Comparison of ENCODE assay signal across 29 cellular contexts in the genomic region with DNA sequence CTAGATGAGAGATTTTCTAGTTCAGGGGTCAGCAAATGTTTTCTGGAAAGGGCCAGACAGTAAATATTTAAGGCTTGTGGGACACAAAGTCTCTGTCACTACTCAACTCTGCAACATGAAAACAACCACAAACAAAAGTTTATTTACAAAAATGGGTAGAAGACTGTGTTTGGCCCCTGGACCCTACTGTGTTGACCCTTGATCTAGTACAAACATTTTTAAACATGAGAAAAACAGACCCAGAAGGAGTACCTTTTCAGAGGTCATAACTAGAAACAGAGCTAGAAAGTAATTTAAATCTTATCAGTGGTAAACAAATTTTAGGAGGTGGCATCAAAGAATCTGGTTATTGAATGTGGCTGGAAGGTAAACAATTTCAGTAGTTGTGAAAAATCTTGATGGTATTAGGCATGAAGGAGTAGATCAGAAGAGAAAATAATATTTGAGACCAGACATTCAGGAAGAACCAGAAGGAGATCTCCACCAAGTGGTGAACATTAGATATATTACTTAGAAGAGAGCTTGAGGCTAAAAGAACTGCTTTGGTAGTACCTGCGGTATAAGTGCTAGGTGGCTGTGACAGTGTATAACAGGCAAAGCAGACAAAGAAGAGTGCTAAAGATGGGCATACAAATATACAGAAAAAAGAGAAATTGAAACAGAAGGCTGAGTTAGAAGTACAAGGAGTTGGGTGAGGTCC.
DNase-seq lines count a peak whose midpoint lies in the region; ATAC-seq and TF ChIP-seq lines count a peak whose summit lies in the region.
"Had no signal": no experiment of that assay in that cellular context is flagged by ENCODE, and none has a peak within 500 bp of the region (broad histone marks: within the 10 kb centered on the region; RNA-seq: fewer than 3 reads in every experiment).

No MANE protein-coding gene starts in this region.

- TF ChIP-seq CTCF in MCF 10A (IDR thresholded peaks at IDR 0.05; ENCODE audit: unreplicated experiment) (no peak), OCI-LY3 (IDR thresholded peaks at IDR 0.05; ENCODE audit: low read depth, low read length) (peak; percentile 16), hepatocyte (IDR thresholded peaks at IDR 0.05; ENCODE audit: poor library complexity) (peak; percentile 6), sigmoid colon (IDR thresholded peaks at IDR 0.05) (no peak), uterus (IDR thresholded peaks at IDR 0.05) (no peak)

- no TSS peak for BruUV-seq in MCF 10A (replicated peaks; lab: Mats Ljungman, UMichigan)

- H3K9ac ChIP-seq in OCI-LY3 (ENCODE audit: low read length), result no peak overlapping the region

- H3K27me3 ChIP-seq in OCI-LY3 (ENCODE audit: low read depth, low read length) (no peaks in the 10 kb centered on the region), hepatocyte (no peaks in the 10 kb centered on the region), sigmoid colon (no peaks in the 10 kb centered on the region), uterus (no peaks in the 10 kb centered on the region)
- H3K27me3 ChIP-seq: ascending aorta, cardiac muscle cell, neutrophil, testis had no signal

- in situ Hi-C loops in T47D (cut with HindIII; ENCODE audit: low pct_unique_long_range_greater_than_20kb, low sequenced_read_pairs), result no loop called here

- no peaks in the 10 kb centered on the region for H4K20me1 ChIP-seq in OCI-LY3 (ENCODE audit: insufficient read depth, low read length)
- H4K20me1 ChIP-seq in hepatocyte (ENCODE audit: insufficient read depth, poor library complexity, severe bottlenecking), result no peaks in the 10 kb centered on the region

- no peaks in the 10 kb centered on the region for H3K9me3 Mint-ChIP-seq in MCF 10A (ENCODE audit: unreplicated experiment)

- H3K4me3 ChIP-seq in OCI-LY3 (ENCODE audit: low read length) (no peak overlapping the region), hepatocyte (no peak overlapping the region), sigmoid colon (no peak overlapping the region), uterus (no peak overlapping the region)
- H3K4me3 ChIP-seq: ascending aorta, cardiac muscle cell, psoas muscle, SK-N-MC, testis had no signal

- H3K79me2 ChIP-seq in OCI-LY3 (ENCODE audit: low read length) (no peaks in the 10 kb centered on the region), hepatocyte (peaks cover 5% of the 10 kb centered on the region)

- TF ChIP-seq EP300 in sigmoid colon (IDR thresholded peaks at IDR 0.05), result no peak

- no peak overlapping the region for H3K4me3 Mint-ChIP-seq in MCF 10A (ENCODE audit: unreplicated experiment)
- H3K4me3 Mint-ChIP-seq: activated naive CD8-positive, alpha-beta T cell treated with anti-CD3 and anti-CD28 coated beads, Interleukin-2, amount 10 ng/mL, durations not matched to agents 7 days and 5 days had no signal

- H3K9me3 ChIP-seq in OCI-LY3 (ENCODE audit: insufficient read depth, low read length), result no peaks in the 10 kb centered on the region
- H3K9me3 ChIP-seq in hepatocyte (ENCODE audit: low read depth), result no peaks in the 10 kb centered on the region
- H3K9me3 ChIP-seq in sigmoid colon, result peaks cover 0 to under 1% (median 0%) of the 10 kb centered on the region in 4 donors
- H3K9me3 ChIP-seq in uterus, result no peaks in the 10 kb centered on the region
- H3K9me3 ChIP-seq: psoas muscle, testis had no signal

- ATAC-seq in GM21619 (IDR thresholded peaks at IDR 0.05; ENCODE audit: unreplicated experiment) (no peak), HG03175 (IDR thresholded peaks at IDR 0.05; ENCODE audit: unreplicated experiment) (no peak)
- ATAC-seq: esophagus mucosa, left cardiac atrium, psoas muscle had no signal

- no peak overlapping the region for H3K27ac ChIP-seq in OCI-LY3 (ENCODE audit: low read length)
- no peak overlapping the region for H3K27ac ChIP-seq in hepatocyte
- no peak overlapping the region for H3K27ac ChIP-seq in sigmoid colon
- H3K27ac ChIP-seq in uterus, result no peak overlapping the region
- H3K27ac ChIP-seq: ascending aorta, cardiac muscle cell, neutrophil, psoas muscle, SK-N-MC, testis, WERI-Rb-1 had no signal

- TF ChIP-seq POLR2A in sigmoid colon (IDR thresholded peaks at IDR 0.05) (no peak), uterus (IDR thresholded peaks at IDR 0.05) (no peak)

- DNase-seq in T47D (ENCODE audit: low read depth in 1 of 2, low spot score in 1 of 2) (peak; percentile 4 to 48), MCF 10A (ENCODE audit: unreplicated experiment) (no peak), hepatocyte (ENCODE audit: low spot score) (no peak), sigmoid colon (no peak), uterus (no peak)
- DNase-seq: activated CD4-positive, alpha-beta T cell treated with anti-CD3 and anti-CD28 coated beads for 48 hours; activated CD8-positive, alpha-beta memory T cell treated with anti-CD3 and anti-CD28 coated beads for 24 hours; activated gamma-delta T cell; activated naive CD8-positive, alpha-beta T cell treated with anti-CD3 and anti-CD28 coated beads, Interleukin-2, amount 10 ng/mL, durations not matched to agents 7 days and 5 days; foreskin fibroblast; GDM1; left cardiac atrium; mesenchymal stem cell; NCI-H1105 treated with DMSO at 0.1 percent for 48 hours; NCI-H2029; NCI-H526 treated with DMSO at 0.1 percent for 48 hours; psoas muscle; RPMI8226; stimulated activated naive CD4-positive, alpha-beta T cell treated with Interleukin-2 at 50 U/mL for 16 hours; testis; WERI-Rb-1 had no signal

- H3K4me1 ChIP-seq in OCI-LY3 (ENCODE audit: low read length) (no peaks in the 10 kb centered on the region), hepatocyte (ENCODE audit: insufficient read depth) (no peaks in the 10 kb centered on the region), sigmoid colon (no peaks in the 10 kb centered on the region), uterus (no peaks in the 10 kb centered on the region)
- H3K4me1 ChIP-seq: ascending aorta, psoas muscle, testis had no signal

- H3K4me1 Mint-ChIP-seq in MCF 10A (ENCODE audit: insufficient read depth, unreplicated experiment), result peaks cover 8% of the 10 kb centered on the region

- H3K27ac Mint-ChIP-seq in MCF 10A (ENCODE audit: low read depth, unreplicated experiment), result no peak overlapping the region
- H3K27ac Mint-ChIP-seq: activated naive CD8-positive, alpha-beta T cell treated with anti-CD3 and anti-CD28 coated beads, Interleukin-2, amount 10 ng/mL, durations not matched to agents 7 days and 5 days had no signal

- H3K36me3 Mint-ChIP-seq in MCF 10A (ENCODE audit: insufficient read depth, unreplicated experiment), result peaks cover 58% of the 10 kb centered on the region

- H3K27me3 Mint-ChIP-seq in MCF 10A (ENCODE audit: insufficient read depth, unreplicated experiment), result no peaks in the 10 kb centered on the region
- H3K27me3 Mint-ChIP-seq: activated naive CD8-positive, alpha-beta T cell treated with anti-CD3 and anti-CD28 coated beads, Interleukin-2, amount 10 ng/mL, durations not matched to agents 7 days and 5 days had no signal

- intact Hi-C loops in MCF 10A (cut with micrococcal nuclease) (no loop called here), sigmoid colon (cut with DNase I) (no loop called here), uterus (cut with DNase I; ENCODE audit: low total_unique reads) (no loop called here)

- H3K4me2 ChIP-seq in OCI-LY3 (ENCODE audit: low read length) (no peak overlapping the region), hepatocyte (no peak overlapping the region)

- no peaks in the 10 kb centered on the region for H3K9me2 ChIP-seq in hepatocyte (replicated peaks; ENCODE audit: insufficient read depth)

- POLR2A ChIA-PET in MCF 10A (lab: Yijun Ruan, JAX), result interaction anchor here (0.9 kb wide), 1 partner anchor 66 kb away, joined by 4 read pairs; no protein-coding TSS in a partner anchor

- WGBS in hepatocyte (ENCODE audit: low lambda C conversion rate, missing lambda C conversion rate), result 85% methylated on average over 1 of the region's 1 CpG
- WGBS in sigmoid colon, 2 donors, result 93 to 98% methylated on average over 1 of the region's 1 CpG

- CTCF ChIA-PET in MCF 10A (lab: Yijun Ruan, JAX), result interaction anchor here (0.5 kb wide), 1 partner anchor 352 kb away, joined by 3 read pairs; no protein-coding TSS in a partner anchor

- H3K36me3 ChIP-seq in OCI-LY3 (replicated peaks; ENCODE audit: low read depth, low read length), result peaks cover 6% of the 10 kb centered on the region
- no peaks in the 10 kb centered on the region for H3K36me3 ChIP-seq in hepatocyte (replicated peaks; ENCODE audit: insufficient read depth, low read depth)
- H3K36me3 ChIP-seq in sigmoid colon, result peaks cover 0 to 14% (median 0%) of the 10 kb centered on the region in 4 donors
- H3K36me3 ChIP-seq in uterus, result no peaks in the 10 kb centered on the region

- no peak overlapping the region for H2AFZ ChIP-seq in OCI-LY3 (ENCODE audit: low read depth, low read length)
- no peak overlapping the region for H2AFZ ChIP-seq in hepatocyte

Comparison
In these comparisons a context has a peak if more than half of its experiments do, and no peak if none do; other contexts are left out.
1. DNase-seq: peak in T47D (2 of 2); none in MCF 10A (single experiment), hepatocyte (single experiment), sigmoid colon (single experiment) and uterus (0 of 2).
2. CTCF ChIP-seq: peak in OCI-LY3 (single experiment) and hepatocyte (single experiment); none in MCF 10A (single experiment), sigmoid colon (0 of 4) and uterus (0 of 4).